Comparison of ENCODE assay signal across 7 cellular contexts in the genomic region with DNA sequence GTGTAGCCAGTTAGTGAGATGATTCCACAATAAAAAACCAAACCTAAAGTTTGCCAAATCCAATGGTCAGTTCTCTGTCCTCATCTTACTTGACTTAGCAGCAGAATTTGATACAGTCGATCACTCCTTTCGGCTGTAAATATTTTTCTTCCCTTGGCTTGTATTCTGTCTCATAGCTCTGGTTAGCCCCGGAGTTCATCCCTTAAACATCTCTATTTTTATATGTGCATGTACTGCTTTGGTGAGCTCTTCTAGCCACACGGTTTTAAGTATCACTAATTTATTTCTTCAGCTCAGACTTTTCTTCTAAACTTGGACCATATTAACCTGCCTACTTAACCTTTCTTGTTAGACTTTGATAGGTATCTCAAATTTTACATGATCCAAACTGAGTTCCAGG. TPM values are rescaled to one million over a fixed set of nuclear protein-coding genes. Genes with fewer than 3 reads are reported as not detected.
"Had no signal": no experiment of that assay in that cellular context is flagged by ENCODE, and none has a peak within 500 bp of the region (broad histone marks: within the 10 kb centered on the region; RNA-seq: fewer than 3 reads in every experiment).

No MANE protein-coding gene starts in this region.

- H3K4me3 Mint-ChIP-seq: H9, IgD-negative memory B cell had no signal

- H2AFZ ChIP-seq: GM23248 had no signal

- H3K9me3 Mint-ChIP-seq: H9, IgD-negative memory B cell had no signal

- H3K4me3 ChIP-seq: GM23248 had no signal

- H3K36me3 Mint-ChIP-seq: IgD-negative memory B cell had no signal

- DNase-seq: GM23248, H9, HCEC 1CT, KG1 had no signal

- H3K27ac Mint-ChIP-seq: IgD-negative memory B cell had no signal

- H3K9ac ChIP-seq: GM23248 had no signal

- H3K27ac ChIP-seq: GM23248 had no signal

RNA-seq across cellular contexts. Expression of a gene that starts 17.8 kb away (rescaled TPM):
- total RNA-seq: GM23248, H1, H9, HT-29 had no signal
- polyA plus RNA-seq: GM23248, H1, IgD-negative memory B cell had no signal

RNA-seq across cellular contexts. Expression of a gene that starts 49.4 kb away (rescaled TPM):
- total RNA-seq: GM23248 had no signal
- polyA plus RNA-seq: IgD-negative memory B cell had no signal
